11 cellular contexts compared by ENCODE assay signal in the genomic region with DNA sequence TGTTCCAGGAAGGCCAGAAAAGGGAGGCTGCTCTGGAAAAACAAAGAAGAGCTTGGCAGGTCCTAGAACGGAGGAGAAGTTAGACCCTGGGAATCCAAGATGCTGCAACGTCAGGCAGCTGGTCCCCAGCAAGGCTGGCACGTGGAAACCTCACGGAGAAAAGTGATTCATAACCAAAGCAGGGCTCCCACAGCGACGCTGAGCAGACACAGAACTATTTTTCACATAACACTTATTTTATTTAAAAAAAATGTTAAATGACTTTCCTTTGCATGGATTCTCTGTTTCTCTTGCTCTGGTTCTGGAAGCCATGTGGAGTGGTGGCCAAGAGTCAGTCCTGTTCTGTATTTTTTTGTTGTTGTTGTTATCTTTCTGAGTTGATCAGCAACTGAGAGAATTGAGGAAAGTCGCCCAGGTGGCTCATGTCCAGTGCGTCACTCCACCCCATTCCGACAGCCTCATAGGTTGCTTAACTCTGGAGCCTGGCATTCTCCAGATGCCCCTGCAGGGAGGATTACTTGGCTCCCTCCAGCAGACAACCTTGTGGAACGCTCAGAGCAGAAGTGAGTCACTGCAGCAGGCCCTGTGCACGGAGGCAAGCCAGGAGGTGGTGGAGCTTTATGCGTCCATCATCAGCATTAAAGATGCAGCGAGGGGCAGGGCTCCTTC.
A peak's percentile ranks its signal among the peaks of the same experiment; 100 is the strongest.
DNase-seq lines count a peak whose midpoint lies in the region; ATAC-seq lines count a peak whose summit lies in the region.
"Had no signal": no experiment of that assay in that cellular context is flagged by ENCODE, and none has a peak within 500 bp of the region (broad histone marks: within the 10 kb centered on the region; RNA-seq: fewer than 3 reads in every experiment).

No MANE protein-coding gene starts in this region.

- 47% methylated on average over 11 of the region's 13 CpGs for WGBS in mesenchymal stem cell

- H3K27me3 Mint-ChIP-seq in activated CD4-positive, alpha-beta T cell treated with anti-CD3 and anti-CD28 coated beads, Interleukin-2, amount 10 ng/mL, durations not matched to agents 7 days and 5 days = peaks cover 2% of the 10 kb centered on the region

- H3K14ac ChIP-seq in mesenchymal stem cell (ENCODE audit: low read length in 2 of 2) = no peak overlapping the region

- no peak overlapping the region for H2BK5ac ChIP-seq in mesenchymal stem cell (ENCODE audit: low read depth, low read length, poor library complexity, severe bottlenecking)

- no peak overlapping the region for H3K4me3 ChIP-seq in mesenchymal stem cell (ENCODE audit: insufficient read depth in 1 of 2, low read depth in 1 of 2, low read length in 2 of 2)
- H3K4me3 ChIP-seq: pancreas, SK-N-MC had no signal

- H3K27ac Mint-ChIP-seq in activated CD4-positive, alpha-beta T cell treated with anti-CD3 and anti-CD28 coated beads, Interleukin-2, amount 10 ng/mL, durations not matched to agents 7 days and 5 days = no peak overlapping the region

- H3K36me3 Mint-ChIP-seq in activated CD4-positive, alpha-beta T cell treated with anti-CD3 and anti-CD28 coated beads, Interleukin-2, amount 10 ng/mL, durations not matched to agents 7 days and 5 days (ENCODE audit: low read depth) = no peaks in the 10 kb centered on the region

- peaks cover 6% of the 10 kb centered on the region for H3K9me3 ChIP-seq in mesenchymal stem cell (ENCODE audit: control insufficient read depth, low read length)
- H3K9me3 ChIP-seq: pancreas had no signal

- H3K27ac ChIP-seq in mesenchymal stem cell (ENCODE audit: low read length, poor library complexity, severe bottlenecking) = no peak overlapping the region
- H3K27ac ChIP-seq: pancreas, SK-N-MC had no signal

- H3K4ac ChIP-seq in mesenchymal stem cell (ENCODE audit: low read depth in 1 of 2, low read length in 2 of 2) = no peak overlapping the region

- DNase-seq in ACHN = peak; percentile 76
- DNase-seq in HS-5 (ENCODE audit: low read depth) = peak; percentile 71
- DNase-seq in cerebellar cortex (ENCODE audit: low spot score) = peak; percentile 1
- DNase-seq in mesenchymal stem cell = no peak
- DNase-seq in activated CD4-positive, alpha-beta T cell treated with anti-CD3 and anti-CD28 coated beads, Interleukin-2, amount 10 ng/mL, durations not matched to agents 7 days and 5 days = no peak
- DNase-seq in NCI-H187 (lab: John Stamatoyannopoulos, UW) = no peak
- DNase-seq: NCI-H2081 treated with DMSO at 0.1 percent for 48 hours, pancreas had no signal

- H3K23ac ChIP-seq in mesenchymal stem cell (ENCODE audit: low read length in 2 of 2) = no peak overlapping the region

- no peak overlapping the region for H2BK12ac ChIP-seq in mesenchymal stem cell (ENCODE audit: low read length in 2 of 2)

- no peak overlapping the region for H2BK15ac ChIP-seq in mesenchymal stem cell (ENCODE audit: low read depth, poor library complexity, severe bottlenecking)

- H2AFZ ChIP-seq in mesenchymal stem cell (ENCODE audit: low read depth, low read length) = no peak overlapping the region

- H3K4me3 Mint-ChIP-seq in activated CD4-positive, alpha-beta T cell treated with anti-CD3 and anti-CD28 coated beads, Interleukin-2, amount 10 ng/mL, durations not matched to agents 7 days and 5 days = no peak overlapping the region

- H3K18ac ChIP-seq in mesenchymal stem cell (ENCODE audit: low read depth in 1 of 2, low read length in 2 of 2) = no peak overlapping the region

- POLR2A ChIA-PET in activated CD4-positive, alpha-beta T cell treated with anti-CD3 and anti-CD28 coated beads, Interleukin-2, amount 10 ng/mL, durations not matched to agents 7 days and 5 days (lab: Charles Lee) = no interaction called here

- no peak overlapping the region for H4K8ac ChIP-seq in mesenchymal stem cell (ENCODE audit: low read length)

- H3K4me1 ChIP-seq in mesenchymal stem cell (ENCODE audit: control insufficient read depth, insufficient read depth, low read depth, low read length) = no peaks in the 10 kb centered on the region
- H3K4me1 ChIP-seq: pancreas had no signal

- no peaks in the 10 kb centered on the region for H3K9me3 Mint-ChIP-seq in activated CD4-positive, alpha-beta T cell treated with anti-CD3 and anti-CD28 coated beads, Interleukin-2, amount 10 ng/mL, durations not matched to agents 7 days and 5 days

- H3K27me3 ChIP-seq in mesenchymal stem cell (ENCODE audit: control insufficient read depth in 1 of 2, insufficient read depth in 1 of 2, low read length in 2 of 2) = peaks cover 0 to 3% of the 10 kb centered on the region in 2 experiments
- H3K27me3 ChIP-seq: pancreas had no signal

- H4K91ac ChIP-seq in mesenchymal stem cell (ENCODE audit: low read length) = no peak overlapping the region

- peaks cover 8% of the 10 kb centered on the region for H3K4me1 Mint-ChIP-seq in activated CD4-positive, alpha-beta T cell treated with anti-CD3 and anti-CD28 coated beads, Interleukin-2, amount 10 ng/mL, durations not matched to agents 7 days and 5 days

- H3K79me1 ChIP-seq in mesenchymal stem cell (replicated peaks; ENCODE audit: low read length, poor library complexity, severe bottlenecking) = no peaks in the 10 kb centered on the region

- no peaks in the 10 kb centered on the region for H3K36me3 ChIP-seq in mesenchymal stem cell (ENCODE audit: control insufficient read depth in 1 of 2, insufficient read depth in 2 of 2, low read depth in 1 of 2, low read length in 2 of 2)
- H3K36me3 ChIP-seq: pancreas had no signal

- no peak overlapping the region for H3K4me2 ChIP-seq in mesenchymal stem cell (ENCODE audit: low read length, poor library complexity, severe bottlenecking)

- CTCF ChIA-PET in activated CD4-positive, alpha-beta T cell treated with anti-CD3 and anti-CD28 coated beads, Interleukin-2, amount 10 ng/mL, durations not matched to agents 7 days and 5 days (lab: Charles Lee) = interaction anchor here (0.6 to 0.7 kb wide), 2 partner anchors 9 to 11 kb away, joined by 4 to 6 read pairs; no protein-coding TSS in a partner anchor

- no peak overlapping the region for H2AK5ac ChIP-seq in mesenchymal stem cell (ENCODE audit: low read length, severe bottlenecking)

- H3K9ac ChIP-seq in mesenchymal stem cell (ENCODE audit: low read length) = peak overlapping the region; percentile 61

- in situ Hi-C loops in ACHN (cut with HindIII; ENCODE audit: low pct_ligation_motif_present, low pct_unique_long_range_greater_than_20kb, low sequenced_read_pairs) = no loop called here

- ATAC-seq in HG02571 (IDR thresholded peaks at IDR 0.05; ENCODE audit: unreplicated experiment) (no peak), GM18873 (IDR thresholded peaks at IDR 0.05; ENCODE audit: low FRiP score, unreplicated experiment) (no peak)

- no peak overlapping the region for H2BK120ac ChIP-seq in mesenchymal stem cell (ENCODE audit: low read depth, low read length)

Comparison
In these comparisons a context has a peak if more than half of its experiments do, and no peak if none do; other contexts are left out.
1. DNase-seq: peak in ACHN (single experiment), HS-5 (single experiment) and cerebellar cortex (single experiment); none in mesenchymal stem cell (single experiment), activated CD4-positive, alpha-beta T cell treated with anti-CD3 and anti-CD28 coated beads, Interleukin-2, amount 10 ng/mL, durations not matched to agents 7 days and 5 days (single experiment) and NCI-H187 (0 of 2).